In genomic region chr18:10453885-10454772, GRCh38 we compare ENCODE assay signal across 8 cellular contexts. TPM values are rescaled to one million over a fixed set of nuclear protein-coding genes. Genes with fewer than 3 reads are reported as not detected.
DNase-seq lines count a peak whose midpoint lies in the region; ATAC-seq and TF ChIP-seq lines count a peak whose summit lies in the region.

Gene APCDD1, plus strand, starts transcription at chr18:10454635. Its CDS starts 347 bp downstream, at chr18:10454982.

- peak within 1 kb of the TSS; percentile 58 for H3K4me2 ChIP-seq in osteoblast (ENCODE audit: insufficient read depth, low read length)

- ATAC-seq in activated B cell treated with CpG ODN at 0.5 μM for 24 hours (ENCODE audit: low read depth) (peak; percentile 76), Right ventricle myocardium superior (ENCODE audit: poor library complexity) (peak; percentile 85)

- no peaks in the 10 kb centered on the region for H3K9me3 Mint-ChIP-seq in activated naive CD4-positive, alpha-beta T cell treated with anti-CD3 and anti-CD28 coated beads for 36 hours
- H3K9me3 Mint-ChIP-seq in activated B cell treated with CpG ODN at 0.5 μM for 24 hours, result no peaks in the 10 kb centered on the region

- H2AFZ ChIP-seq in osteoblast (ENCODE audit: low read length), result peak within 1 kb of the TSS; percentile 9

- peak within 1 kb of the TSS; percentile 36 for H3K4me3 Mint-ChIP-seq in activated naive CD4-positive, alpha-beta T cell treated with anti-CD3 and anti-CD28 coated beads for 36 hours
- peak within 1 kb of the TSS; percentile 79 for H3K4me3 Mint-ChIP-seq in activated B cell treated with CpG ODN at 0.5 μM for 24 hours

- TF ChIP-seq CTCF in activated B cell treated with CpG ODN at 0.5 μM for 24 hours (IDR thresholded peaks at IDR 0.05), result no peak
- TF ChIP-seq CTCF in osteoblast (IDR thresholded peaks at IDR 0.05; ENCODE audit: extremely low read depth, low read depth, low read length), result no peak

- peak within 1 kb of the TSS; percentile 41 for H3K4me3 ChIP-seq in osteoblast (ENCODE audit: insufficient read depth, low read length)

- H3K27me3 Mint-ChIP-seq in activated naive CD4-positive, alpha-beta T cell treated with anti-CD3 and anti-CD28 coated beads for 36 hours (ENCODE audit: low read depth), result peaks cover 67% of the 10 kb centered on the region
- peaks cover 32% of the 10 kb centered on the region for H3K27me3 Mint-ChIP-seq in activated B cell treated with CpG ODN at 0.5 μM for 24 hours

- no peak within 1 kb of the TSS for H3K27ac ChIP-seq in osteoblast (ENCODE audit: low read depth, low read length)

- POLR2A ChIA-PET in activated B cell treated with CpG ODN at 0.5 μM for 24 hours (lab: Charles Lee), result no interaction called here

- peaks cover 4% of the 10 kb centered on the region for H3K4me1 Mint-ChIP-seq in activated naive CD4-positive, alpha-beta T cell treated with anti-CD3 and anti-CD28 coated beads for 36 hours (ENCODE audit: low read depth)
- H3K4me1 Mint-ChIP-seq in activated B cell treated with CpG ODN at 0.5 μM for 24 hours, result peaks cover 28% of the 10 kb centered on the region

- H3K27me3 ChIP-seq in osteoblast (ENCODE audit: insufficient read depth, low read length), result peaks cover 68% of the 10 kb centered on the region

- no peaks in the 10 kb centered on the region for H3K36me3 ChIP-seq in osteoblast (ENCODE audit: insufficient read depth, low read length)

- intact Hi-C loops in activated naive CD4-positive, alpha-beta T cell treated with anti-CD3 and anti-CD28 coated beads for 36 hours (cut with micrococcal nuclease), result no loop called here
- intact Hi-C loops in activated B cell treated with CpG ODN at 0.5 μM for 24 hours (cut with micrococcal nuclease), result loop anchor here (2.0 kb wide), 2 partner anchors 29 to 67 kb away; no protein-coding TSS in a partner anchor
- intact Hi-C loops in Right ventricle myocardium superior (cut with DNase I), result no loop called here

- no peaks in the 10 kb centered on the region for H3K4me1 ChIP-seq in osteoblast (ENCODE audit: insufficient read depth, low read length)

- H3K9me3 ChIP-seq in osteoblast (ENCODE audit: low read depth, low read length), result no peaks in the 10 kb centered on the region

- H3K79me2 ChIP-seq in osteoblast (ENCODE audit: insufficient read depth, low read length), result no peaks in the 10 kb centered on the region

- DNase-seq in activated naive CD4-positive, alpha-beta T cell treated with anti-CD3 and anti-CD28 coated beads for 36 hours, result no peak
- DNase-seq in activated naive CD4-positive, alpha-beta T cell treated with anti-CD3 and anti-CD28 coated beads, Interleukin-2, amount 50 U/mL, for 16 hours, result no peak
- DNase-seq in activated B cell treated with CpG ODN at 0.5 μM for 24 hours (peak; percentile 31), Right ventricle myocardium superior (peak; percentile 83), osteoblast (ENCODE audit: insufficient read length, low spot score, missing footprints) (no peak), NCI-H2081 treated with DMSO at 0.1 percent for 48 hours (lab: John Stamatoyannopoulos, UW) (no peak)
- no peak for DNase-seq in stimulated activated CD8-positive, alpha-beta memory T cell treated with anti-CD3 and anti-CD28 coated beads, Interleukin-4, amount 100 ng/mL, for 48 hours
- no peak for DNase-seq in activated CD4-positive, CD25-positive, alpha-beta regulatory T cell (lab: John Stamatoyannopoulos, UW)

- CTCF ChIA-PET in activated naive CD4-positive, alpha-beta T cell treated with anti-CD3 and anti-CD28 coated beads for 36 hours (lab: Charles Lee), result no interaction called here
- CTCF ChIA-PET in activated B cell treated with CpG ODN at 0.5 μM for 24 hours (lab: Charles Lee), result no interaction called here

- H3K27ac Mint-ChIP-seq in activated naive CD4-positive, alpha-beta T cell treated with anti-CD3 and anti-CD28 coated beads for 36 hours, result no peak within 1 kb of the TSS
- H3K27ac Mint-ChIP-seq in activated B cell treated with CpG ODN at 0.5 μM for 24 hours, result no peak within 1 kb of the TSS

- no peaks in the 10 kb centered on the region for H3K36me3 Mint-ChIP-seq in activated naive CD4-positive, alpha-beta T cell treated with anti-CD3 and anti-CD28 coated beads for 36 hours (ENCODE audit: low read depth)
- no peaks in the 10 kb centered on the region for H3K36me3 Mint-ChIP-seq in activated B cell treated with CpG ODN at 0.5 μM for 24 hours (ENCODE audit: low read depth)

- no peaks in the 10 kb centered on the region for H4K20me1 ChIP-seq in osteoblast (ENCODE audit: insufficient read depth, low read length)

RNA-seq across cellular contexts. Expression of gene APCDD1, which starts in this region (rescaled TPM):
- not detected for total RNA-seq in activated naive CD4-positive, alpha-beta T cell treated with anti-CD3 and anti-CD28 coated beads for 36 hours
- 0.15 and 0.38 TPM in 2 replicates for total RNA-seq in activated B cell treated with CpG ODN at 0.5 μM for 24 hours
- total RNA-seq in Right ventricle myocardium superior, result 27.0 TPM
- 1.8 and 3.3 TPM in 2 replicates for total RNA-seq in osteoblast

Comparison
In these comparisons a context has a peak if more than half of its experiments do, and no peak if none do; other contexts are left out.
1. Peak in DNase-seq and ATAC-seq in activated B cell treated with CpG ODN at 0.5 μM for 24 hours; RNA of the gene not detected or under 1 TPM.